1 cellular context compared by ENCODE assay signal in genomic region chr4:6294705-6295421, GRCh38.
A peak's percentile ranks its signal among the peaks of the same experiment; 100 is the strongest.
TF ChIP-seq lines count a peak whose summit lies in the region.

No MANE protein-coding gene starts in this region.

TF ChIP-seq in HepG2, 621 proteins besides CTCF, POLR2A, EP300 and RAD21:
- TF ChIP-seq AGO2 (optimal IDR thresholded peaks at IDR 0.05; ENCODE audit: low read depth, low read length) (peak; percentile 29), ZFX (CRISPR knock-in tag; IDR thresholded peaks at IDR 0.05; ENCODE audit: low read depth) (no peak), ZNF614 (CRISPR knock-in tag; IDR thresholded peaks at IDR 0.05; ENCODE audit: borderline replicate concordance) (no peak)
